In genomic region chr7:130334274-130334673, GRCh38 we compare ENCODE assay signal across 18 cellular contexts. TPM values are rescaled to one million over a fixed set of nuclear protein-coding genes. Genes with fewer than 3 reads are reported as not detected.
A peak's percentile ranks its signal among the peaks of the same experiment; 100 is the strongest.
DNase-seq lines count a peak whose midpoint lies in the region; ATAC-seq and TF ChIP-seq lines count a peak whose summit lies in the region.
"Had no signal": no experiment of that assay in that cellular context is flagged by ENCODE, and none has a peak within 500 bp of the region (broad histone marks: within the 10 kb centered on the region; RNA-seq: fewer than 3 reads in every experiment).

No MANE protein-coding gene starts in this region.

- DNase-seq in AG10803 (ENCODE audit: low read depth) (peak; percentile 34), body of pancreas (peak in 1 of 4 donors; percentile 24), fibroblast of pulmonary artery (ENCODE audit: low read depth) (peak; percentile 53), osteoblast (ENCODE audit: insufficient read length, low spot score, missing footprints) (no peak), vagina (ENCODE audit: extremely low spot score in 2 of 2) (no peak), OCI-M1 (lab: John Stamatoyannopoulos, UW) (no peak)
- DNase-seq in activated T-cell treated with anti-CD3 and anti-CD28 coated beads, Interleukin-2, amount 50 U/mL, for 72 hours = no peak
- DNase-seq: Calu3, DMS79, MV-4-11, NCI-H1417 treated with DMSO at 0.1 percent for 48 hours, NCI-H2029, NCI-H510A treated with DMSO at 0.1 percent for 48 hours had no signal

- no peak overlapping the region for H3K27ac Mint-ChIP-seq in activated T-cell treated with anti-CD3 and anti-CD28 coated beads, Interleukin-2, amount 50 U/mL, for 72 hours
- H3K27ac Mint-ChIP-seq: IgD-negative memory B cell had no signal

- no peak for TF ChIP-seq CTCF in AG10803 (conservative IDR thresholded peaks at IDR 0.05; ENCODE audit: low read length)
- TF ChIP-seq CTCF in body of pancreas (IDR thresholded peaks at IDR 0.05) = no peak
- TF ChIP-seq CTCF in fibroblast of pulmonary artery (IDR thresholded peaks at IDR 0.05; ENCODE audit: low read length, missing control alignments) = no peak
- TF ChIP-seq CTCF in osteoblast (IDR thresholded peaks at IDR 0.05; ENCODE audit: extremely low read depth, low read depth, low read length) = no peak
- TF ChIP-seq CTCF in vagina (IDR thresholded peaks at IDR 0.05) = no peak

- no peaks in the 10 kb centered on the region for H3K9me3 Mint-ChIP-seq in activated T-cell treated with anti-CD3 and anti-CD28 coated beads, Interleukin-2, amount 50 U/mL, for 72 hours
- H3K9me3 Mint-ChIP-seq: IgD-negative memory B cell had no signal

- no peaks in the 10 kb centered on the region for H4K20me1 ChIP-seq in osteoblast (ENCODE audit: insufficient read depth, low read length)

- peak overlapping the region; percentile 44 for H2AFZ ChIP-seq in osteoblast (ENCODE audit: low read length)

- H3K27ac ChIP-seq in body of pancreas = no peak overlapping the region
- H3K27ac ChIP-seq in osteoblast (ENCODE audit: low read depth, low read length) = peak overlapping the region; percentile 20
- H3K27ac ChIP-seq in vagina = no peak overlapping the region

- no peaks in the 10 kb centered on the region for H3K9me3 ChIP-seq in body of pancreas
- no peaks in the 10 kb centered on the region for H3K9me3 ChIP-seq in osteoblast (ENCODE audit: low read depth, low read length)
- H3K9me3 ChIP-seq in vagina = no peaks in the 10 kb centered on the region

- TF ChIP-seq POLR2A in body of pancreas (IDR thresholded peaks at IDR 0.05) (no peak), vagina (IDR thresholded peaks at IDR 0.05) (no peak)

- H3K4me3 Mint-ChIP-seq in activated T-cell treated with anti-CD3 and anti-CD28 coated beads, Interleukin-2, amount 50 U/mL, for 72 hours = no peak overlapping the region
- H3K4me3 Mint-ChIP-seq: IgD-negative memory B cell had no signal

- H3K4me1 ChIP-seq in body of pancreas (peaks cover 31% of the 10 kb centered on the region), osteoblast (ENCODE audit: insufficient read depth, low read length) (peaks cover 6% of the 10 kb centered on the region), vagina (no peaks in the 10 kb centered on the region)

- ATAC-seq in body of pancreas (peak; percentile 54), GM21360 (IDR thresholded peaks at IDR 0.05; ENCODE audit: unreplicated experiment) (no peak)
- no peak for ATAC-seq in activated T-cell treated with anti-CD3 and anti-CD28 coated beads, Interleukin-2, amount 50 U/mL, for 72 hours (replicated peaks in 1 of 2)
- ATAC-seq: HCT116 had no signal

- H3K4me3 ChIP-seq in AG10803 (ENCODE audit: low read length) = no peak overlapping the region
- H3K4me3 ChIP-seq in body of pancreas = no peak overlapping the region
- H3K4me3 ChIP-seq in fibroblast of pulmonary artery (replicated peaks; ENCODE audit: low read depth, low read length) = no peak overlapping the region
- peak overlapping the region; percentile 28 for H3K4me3 ChIP-seq in osteoblast (ENCODE audit: insufficient read depth, low read length)
- no peak overlapping the region for H3K4me3 ChIP-seq in vagina

- H3K27me3 Mint-ChIP-seq in activated T-cell treated with anti-CD3 and anti-CD28 coated beads, Interleukin-2, amount 50 U/mL, for 72 hours (ENCODE audit: low read depth) = no peaks in the 10 kb centered on the region
- H3K27me3 Mint-ChIP-seq: IgD-negative memory B cell had no signal

- H3K79me2 ChIP-seq in osteoblast (ENCODE audit: insufficient read depth, low read length) = no peaks in the 10 kb centered on the region

- intact Hi-C loops in body of pancreas (cut with DNase I) (no loop called here), vagina (cut with DNase I) (no loop called here)

- H3K36me3 Mint-ChIP-seq in activated T-cell treated with anti-CD3 and anti-CD28 coated beads, Interleukin-2, amount 50 U/mL, for 72 hours (ENCODE audit: insufficient read depth in 2 of 2) = no peaks in the 10 kb centered on the region
- H3K36me3 Mint-ChIP-seq: IgD-negative memory B cell had no signal

- no peaks in the 10 kb centered on the region for H3K4me1 Mint-ChIP-seq in activated T-cell treated with anti-CD3 and anti-CD28 coated beads, Interleukin-2, amount 50 U/mL, for 72 hours (ENCODE audit: low read depth)
- H3K4me1 Mint-ChIP-seq: IgD-negative memory B cell had no signal

- 46 to 63% methylated on average over 6 of the region's 6 CpGs for WGBS in body of pancreas, 2 donors

- H3K27me3 ChIP-seq in body of pancreas (no peaks in the 10 kb centered on the region), osteoblast (ENCODE audit: insufficient read depth, low read length) (no peaks in the 10 kb centered on the region), vagina (no peaks in the 10 kb centered on the region)

- H3K4me2 ChIP-seq in osteoblast (ENCODE audit: insufficient read depth, low read length) = peak overlapping the region; percentile 46

- H3K36me3 ChIP-seq in body of pancreas (replicated peaks in 1 of 2; ENCODE audit: insufficient read depth in 1 of 2, low read depth in 2 of 2) = no peaks in the 10 kb centered on the region
- no peaks in the 10 kb centered on the region for H3K36me3 ChIP-seq in osteoblast (ENCODE audit: insufficient read depth, low read length)
- H3K36me3 ChIP-seq in vagina = no peaks in the 10 kb centered on the region

RNA-seq across cellular contexts. Expression of gene CPA5, which starts 10.3 kb away (rescaled TPM):
- total RNA-seq in body of pancreas (not detected), osteoblast (not detected in 2 replicates), vagina (not detected)
- 1 to 10 TPM; 4.4 to 5.9 TPM for total RNA-seq in activated T-cell treated with anti-CD3 and anti-CD28 coated beads, Interleukin-2, amount 50 U/mL, for 72 hours
- total RNA-seq: Calu3, G401, HT-29 had no signal

RNA-seq across cellular contexts. Expression of gene CPA4, which starts 41.3 kb away (rescaled TPM):
- total RNA-seq in body of pancreas (10 to 100 TPM in 1 of 2 donors, 1 to 10 TPM in 1; 9.6 to 10.2 TPM), osteoblast (18.6 and 28.2 TPM in 2 replicates), vagina (8.8 TPM)
- under 1 TPM in 1 of 2 donors, not detected in 1; 0.32 TPM for total RNA-seq in activated T-cell treated with anti-CD3 and anti-CD28 coated beads, Interleukin-2, amount 50 U/mL, for 72 hours
- total RNA-seq: Calu3, G401, HT-29 had no signal

RNA-seq across cellular contexts. Expression of gene CPA1, which starts 46.0 kb away (rescaled TPM):
- total RNA-seq in body of pancreas (over 10,000 TPM; 26,456 to 42,834 TPM), osteoblast (1.1 TPM in 1 of 2 replicates, not detected in the other), vagina (not detected)
- not detected for total RNA-seq in activated T-cell treated with anti-CD3 and anti-CD28 coated beads, Interleukin-2, amount 50 U/mL, for 72 hours
- total RNA-seq: Calu3, G401, HT-29 had no signal

Comparison
In these comparisons a context has a peak if more than half of its experiments do, and no peak if none do; other contexts are left out.
1. DNase-seq: peak in AG10803 (single experiment) and fibroblast of pulmonary artery (single experiment); none in osteoblast (single experiment), vagina (0 of 2), OCI-M1 (single experiment) and activated T-cell treated with anti-CD3 and anti-CD28 coated beads, Interleukin-2, amount 50 U/mL, for 72 hours (0 of 2).
2. RNA of gene CPA1, which starts 46.0 kb away (total RNA-seq): 26,456 to 42,834 TPM in body of pancreas; 1.1 TPM in osteoblast, not detected in vagina (single experiment) and not detected in activated T-cell treated with anti-CD3 and anti-CD28 coated beads, Interleukin-2, amount 50 U/mL, for 72 hours; every median in the first group is over 1,000 times any median in the second.